Comparison of ENCODE assay signal across 1 cellular context in the genomic region with DNA sequence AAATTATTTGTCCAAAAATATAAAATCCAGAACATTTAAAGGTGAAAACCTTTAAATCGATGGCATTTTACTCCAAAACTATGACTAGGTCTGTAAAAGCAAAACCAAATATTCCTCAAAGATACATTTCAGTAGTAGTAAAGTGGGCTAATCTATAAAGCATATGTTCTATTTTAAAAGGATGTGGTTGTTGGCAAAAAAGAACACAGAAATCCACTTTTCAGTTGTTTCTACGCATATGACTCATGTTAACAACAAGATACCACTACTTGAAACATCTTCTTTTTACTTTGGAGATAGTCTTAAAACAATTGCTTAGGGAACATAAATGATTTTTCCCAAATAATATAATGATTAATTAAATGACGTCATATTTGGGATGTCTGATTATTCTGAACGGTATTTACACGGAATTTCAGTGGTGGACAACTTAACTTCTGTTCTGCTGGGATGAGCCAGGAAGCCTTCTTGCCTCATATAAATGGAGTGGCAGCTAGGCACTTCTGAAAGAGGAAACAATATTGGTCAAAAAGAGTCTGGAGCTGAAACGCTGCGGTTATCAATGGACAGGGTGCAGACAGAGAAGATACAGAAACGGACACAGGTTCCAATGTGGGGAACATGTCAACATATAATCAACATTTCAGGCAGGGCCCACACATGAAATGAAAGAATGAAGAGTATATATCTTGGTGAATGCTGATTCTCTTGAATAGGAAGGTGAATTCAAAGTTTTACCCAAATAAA.
TF ChIP-seq lines count a peak whose summit lies in the region.

No MANE protein-coding gene starts in this region.

TF ChIP-seq in WTC11, 78 proteins besides CTCF, POLR2A, EP300 and RAD21:
- TF ChIP-seq ATF6 (CRISPR knock-in tag; IDR thresholded peaks at IDR 0.05) = no peak
